ENCODE assay signal across 1 cellular context in genomic region chr3:69288161-69288895, GRCh38.
TF ChIP-seq lines count a peak whose summit lies in the region.

No MANE protein-coding gene starts in this region.

TF ChIP-seq in HEK293, 187 proteins besides CTCF, POLR2A, EP300 and RAD21 (continued from another document):
- TF ChIP-seq TSHZ1 (tag by site-specific recombination; IDR thresholded peaks at IDR 0.05; ENCODE audit: borderline replicate concordance) (no peak), ZNF692 (tag by site-specific recombination; IDR thresholded peaks at IDR 0.05) (no peak), BCL6B (tag by site-specific recombination; IDR thresholded peaks at IDR 0.05) (peak; percentile 73), ZNF248 (tag by site-specific recombination; IDR thresholded peaks at IDR 0.05) (no peak), ZNF341 (tag by site-specific recombination; IDR thresholded peaks at IDR 0.05; ENCODE audit: low read depth) (peak; percentile 51), ZNF623 (tag by site-specific recombination; IDR thresholded peaks at IDR 0.05) (no peak), WT1 (tag by site-specific recombination; IDR thresholded peaks at IDR 0.05) (peak; percentile 32; the same call in 1 of the 2 replicates), GFI1B (tag by site-specific recombination; IDR thresholded peaks at IDR 0.05) (peak; percentile 87), ZNF529 (tag by site-specific recombination; IDR thresholded peaks at IDR 0.05; ENCODE audit: insufficient replicate concordance) (no peak), ZNF561 (tag by site-specific recombination; IDR thresholded peaks at IDR 0.05; ENCODE audit: borderline replicate concordance) (0 out of 2 replicates have a peak, but pooled peaks have one; percentile 21), PRDM1 (tag by site-specific recombination; IDR thresholded peaks at IDR 0.05) (peak; percentile 73), ZNF514 (tag by site-specific recombination; IDR thresholded peaks at IDR 0.05) (no peak)
